In the genomic region with DNA sequence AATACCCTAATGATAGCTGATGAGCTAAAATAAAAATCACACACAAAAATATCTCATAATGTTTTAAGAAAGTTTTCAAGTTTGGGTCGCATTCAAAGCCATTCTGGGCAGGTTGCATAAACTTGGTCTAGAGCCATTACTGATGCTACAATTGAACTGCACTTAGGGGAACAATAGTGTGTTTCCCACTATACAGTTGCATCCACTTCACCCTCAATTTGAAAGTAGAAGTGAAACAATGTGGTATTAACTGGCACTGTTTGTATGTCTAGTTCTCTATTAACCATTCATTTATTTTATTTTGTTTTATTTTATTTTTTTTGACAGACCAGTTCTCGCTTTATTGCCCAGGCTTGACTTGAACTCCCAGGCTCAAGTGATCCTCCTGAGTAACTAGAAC, we compare ENCODE assay signal across 15 cellular contexts.
"Had no signal": no experiment of that assay in that cellular context is flagged by ENCODE, and none has a peak within 500 bp of the region (broad histone marks: within the 10 kb centered on the region; RNA-seq: fewer than 3 reads in every experiment).

No MANE protein-coding gene starts in this region.

- DNase-seq: activated naive CD4-positive, alpha-beta T cell treated with Interleukin-2 at 50 U/mL for 16 hours; brain microvascular endothelial cell; central memory CD4-positive, alpha-beta T cell; dorsolateral prefrontal cortex; endodermal cell; foreskin fibroblast; left cardiac atrium; mesendoderm; naive thymus-derived CD8-positive, alpha-beta T cell; sigmoid colon; stimulated activated CD4-positive, alpha-beta T cell treated with anti-CD3 and anti-CD28 coated beads, Interleukin-4, amount 100 ng/mL, for 24 hours; stimulated activated naive CD4-positive, alpha-beta T cell; substantia nigra; T1000 had no signal

- ATAC-seq: left cardiac atrium; naive thymus-derived CD8-positive, alpha-beta T cell had no signal

- H3K27ac Mint-ChIP-seq: activated T-helper 2 cell treated with anti-CD3 and anti-CD28 coated beads, Interferon-gamma antibody, Interleukin-2, Interleukin-4, amounts not matched to agents 10 μg/mL and 5 μg/mL and 100 μg/mL, durations not matched to agents 14 hours and 24 hours and 36 hours; endodermal cell had no signal

- H3K4me3 Mint-ChIP-seq: endodermal cell; naive thymus-derived CD8-positive, alpha-beta T cell had no signal

- H3K27me3 Mint-ChIP-seq: naive thymus-derived CD8-positive, alpha-beta T cell had no signal

- H3K4me1 Mint-ChIP-seq: naive thymus-derived CD8-positive, alpha-beta T cell had no signal
